Comparison of ENCODE assay signal across 30 cellular contexts in the genomic region with DNA sequence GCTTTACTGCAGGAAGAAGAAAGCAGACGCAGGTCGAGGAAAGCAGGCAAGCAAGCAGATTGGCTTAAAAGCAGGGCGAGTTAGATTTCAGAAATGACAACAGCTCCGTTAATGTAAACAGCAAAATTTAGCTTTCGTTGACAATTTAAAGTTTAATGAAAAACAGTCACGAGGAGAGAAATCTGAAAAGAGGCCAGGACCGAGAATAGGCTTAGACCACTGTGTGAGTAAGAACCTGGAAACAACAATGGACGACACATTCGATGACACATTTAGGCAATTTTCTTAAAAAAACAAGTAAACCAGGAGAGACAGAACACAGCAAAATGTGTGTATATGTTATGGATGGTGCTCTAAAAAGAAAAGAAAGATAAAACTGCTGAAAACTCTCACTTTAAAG.
"Had no signal": no experiment of that assay in that cellular context is flagged by ENCODE, and none has a peak within 500 bp of the region (broad histone marks: within the 10 kb centered on the region; RNA-seq: fewer than 3 reads in every experiment).

No MANE protein-coding gene starts in this region.

- H3K36me3 ChIP-seq: ascending aorta, cardiac muscle cell had no signal

- H3K4me3 ChIP-seq: ascending aorta, cardiac muscle cell, K562, SK-N-MC had no signal

- ATAC-seq: activated T-cell treated with anti-CD3 and anti-CD28 coated beads, Interleukin-2, amount 50 U/mL, for 72 hours; K562; Panc1; Right ventricle myocardium inferior; T-cell had no signal

- H3K27me3 ChIP-seq: ascending aorta, cardiac muscle cell had no signal

- H3K27ac ChIP-seq: ascending aorta, cardiac muscle cell, SK-N-MC, VCaP had no signal

- H3K4me1 ChIP-seq: ascending aorta had no signal

- DNase-seq: activated CD4-positive, alpha-beta memory T cell treated with anti-CD3 and anti-CD28 coated beads for 36 hours; activated CD4-positive, alpha-beta T cell treated with anti-CD3 and anti-CD28 coated beads, Interleukin-2, amount 10 ng/mL, durations not matched to agents 7 days and 5 days; activated CD4-positive, CD25-positive, alpha-beta regulatory T cell; activated gamma-delta T cell treated with Interleukin-2 at 50 U/mL for 16 hours; activated naive CD4-positive, alpha-beta T cell treated with anti-CD3 and anti-CD28 coated beads, Interleukin-2, amount 10 ng/mL, durations not matched to agents 7 days and 5 days; activated naive CD8-positive, alpha-beta T cell treated with anti-CD3 and anti-CD28 coated beads, Interleukin-2, amount 10 ng/mL, durations not matched to agents 7 days and 5 days; activated T-cell treated with anti-CD3 and anti-CD28 coated beads for 4 hours; activated T-cell treated with anti-CD3 and anti-CD28 coated beads, Interleukin-2, amount 50 U/mL, for 72 hours; amniotic stem cell; Karpas-422; NCI-H1105 treated with DMSO at 0.1 percent for 48 hours; NCI-H146; NCI-H187 treated with DMSO at 0.1 percent for 48 hours; NCI-H2081 treated with DMSO at 0.1 percent for 48 hours; NCI-H446; NCI-H524; NCI-H774; NK-92 treated with Interleukin-12 subunit alpha and Interleukin-12 subunit beta, amount 100 ng/mL, for 24 hours; OCI-M1; RPMI8226; T-cell; T-helper 2 cell; T1000 had no signal
